ENCODE assay signal across 20 cellular contexts in the genomic region with DNA sequence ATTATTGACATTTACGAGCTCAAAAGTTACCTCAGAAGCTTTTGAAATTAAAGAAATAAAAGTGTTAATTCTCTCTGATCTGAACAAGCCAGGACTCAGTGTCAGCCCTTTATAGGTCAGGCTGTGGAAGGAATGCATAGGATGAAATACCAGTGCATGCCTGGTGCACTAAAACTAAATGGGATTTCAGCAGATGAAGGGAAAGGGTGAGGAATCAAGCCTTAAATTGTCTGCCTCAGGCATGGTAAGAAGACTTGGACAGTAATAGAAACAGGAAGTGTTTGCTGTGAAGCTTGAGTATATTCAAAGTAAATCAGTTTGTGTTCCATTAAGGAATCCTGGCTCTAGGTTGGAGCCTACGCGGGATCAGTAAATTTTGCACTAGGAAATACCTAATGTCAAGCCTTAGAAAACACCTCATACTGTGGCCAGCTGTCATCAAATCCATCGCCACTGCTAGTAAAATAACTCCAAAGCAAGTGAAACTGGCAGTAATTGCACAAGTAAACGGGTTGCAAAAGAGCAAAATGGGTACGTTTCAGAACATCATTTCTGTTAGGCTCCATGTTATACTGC.
DNase-seq lines count a peak whose midpoint lies in the region; ATAC-seq and TF ChIP-seq lines count a peak whose summit lies in the region.
"Had no signal": no experiment of that assay in that cellular context is flagged by ENCODE, and none has a peak within 500 bp of the region (broad histone marks: within the 10 kb centered on the region; RNA-seq: fewer than 3 reads in every experiment).

No MANE protein-coding gene starts in this region.

- H3F3A ChIP-seq in SK-N-SH (replicated peaks; ENCODE audit: insufficient read depth), result no peaks in the 10 kb centered on the region
- no peaks in the 10 kb centered on the region for H3F3A ChIP-seq in smooth muscle cell (ENCODE audit: low read depth)

- no peak overlapping the region for H3K4me3 ChIP-seq in SK-N-SH (ENCODE audit: low read depth in 2 of 2, low read length in 1 of 2)
- H3K4me3 ChIP-seq in smooth muscle cell, result no peak overlapping the region
- H3K4me3 ChIP-seq: body of pancreas, skin epidermis had no signal

- H3K4me2 ChIP-seq in SK-N-SH (no peak overlapping the region), smooth muscle cell (peak overlapping the region; percentile 33)

- H3K79me2 ChIP-seq in SK-N-SH (ENCODE audit: insufficient read depth) (peaks cover 31% of the 10 kb centered on the region), smooth muscle cell (ENCODE audit: low read depth) (no peaks in the 10 kb centered on the region)

- H3K9me3 ChIP-seq in SK-N-SH, result no peaks in the 10 kb centered on the region
- no peaks in the 10 kb centered on the region for H3K9me3 ChIP-seq in smooth muscle cell (replicated peaks; ENCODE audit: low read depth)
- H3K9me3 ChIP-seq: body of pancreas had no signal

- H4K20me1 ChIP-seq in SK-N-SH (ENCODE audit: insufficient read depth) (no peaks in the 10 kb centered on the region), smooth muscle cell (ENCODE audit: low read depth) (no peaks in the 10 kb centered on the region)

- DNase-seq in SK-N-SH, result no peak
- DNase-seq in MV-4-11 (lab: John Stamatoyannopoulos, UW), result peak; percentile 51
- DNase-seq in foreskin melanocyte, result peak; percentile 24
- DNase-seq in smooth muscle cell (lab: John Stamatoyannopoulos, UW; ENCODE audit: unreplicated experiment), result no peak
- no peak for DNase-seq in stimulated activated naive CD4-positive, alpha-beta T cell (lab: John Stamatoyannopoulos, UW)
- DNase-seq in posterior cingulate gyrus, result no peak
- DNase-seq: activated CD4-positive, alpha-beta T cell treated with anti-CD3 and anti-CD28 coated beads, Interleukin-2, amount 50 U/mL, for 48 hours; activated CD4-positive, CD25-positive, alpha-beta regulatory T cell; activated CD8-positive, alpha-beta memory T cell treated with anti-CD3 and anti-CD28 coated beads, Interleukin-2, amount 50 U/mL, for 48 hours; body of pancreas; effector memory CD4-positive, alpha-beta T cell; kidney glomerular epithelial cell; NCI-H1417 treated with DMSO at 0.1 percent for 48 hours; NCI-H510A; stimulated activated naive CD4-positive, alpha-beta T cell treated with Interleukin-2 at 50 U/mL for 16 hours; T-helper 9 cell had no signal

- TF ChIP-seq EP300 in SK-N-SH (IDR thresholded peaks at IDR 0.05; ENCODE audit: borderline replicate concordance in 1 of 2, low read depth in 1 of 2, low read length in 1 of 2), result no peak

- intact Hi-C loops in posterior cingulate gyrus (cut with DNase I), result no loop called here

- H2AFZ ChIP-seq in SK-N-SH (ENCODE audit: low read depth) (no peak overlapping the region), smooth muscle cell (ENCODE audit: low read depth) (peak overlapping the region; percentile 78)

- H3K27ac ChIP-seq in SK-N-SH (ENCODE audit: low read depth in 2 of 2, low read length in 1 of 2) (no peak overlapping the region), smooth muscle cell (ENCODE audit: low read depth) (no peak overlapping the region)
- H3K27ac ChIP-seq: body of pancreas, skin epidermis had no signal

- TF ChIP-seq RAD21 in SK-N-SH (IDR thresholded peaks at IDR 0.05; ENCODE audit: low read length), result no peak

- CTCF ChIA-PET in SK-N-SH (lab: Yijun Ruan, JAX), result interaction anchor here (0.9 to 1.0 kb wide), 4 partner anchors 11 to 56 kb away, joined by 3 to 4 read pairs (median 3); no protein-coding TSS in a partner anchor

- no peaks in the 10 kb centered on the region for H3K36me3 ChIP-seq in SK-N-SH (replicated peaks in 1 of 2; ENCODE audit: control insufficient read depth in 1 of 2, insufficient read depth in 2 of 2, low read length in 1 of 2)
- H3K36me3 ChIP-seq in smooth muscle cell (ENCODE audit: low read depth), result no peaks in the 10 kb centered on the region

- POLR2A ChIA-PET in SK-N-SH (lab: Yijun Ruan, JAX), result no interaction called here

- ATAC-seq in SK-N-SH treated with all-trans-retinoic acid at 6 μM for 48 hours (peak; percentile 22; the same call in 1 of the 3 replicates), HG03520 (IDR thresholded peaks at IDR 0.05; ENCODE audit: unreplicated experiment) (no peak)
- ATAC-seq: natural killer cell treated with Interleukin-12 subunit alpha and Interleukin-12 subunit beta and Interleukin-15 and Interleukin-18, amount 100 ng/mL, for 72 hours had no signal

- no peaks in the 10 kb centered on the region for H3K9me2 ChIP-seq in SK-N-SH

- TF ChIP-seq CTCF in SK-N-SH (IDR thresholded peaks at IDR 0.05), result no peak
- no peak for TF ChIP-seq CTCF in smooth muscle cell (IDR thresholded peaks at IDR 0.05; ENCODE audit: borderline replicate concordance, insufficient read depth, poor library complexity, severe bottlenecking)

- H3K27me3 ChIP-seq in SK-N-SH (ENCODE audit: insufficient read depth), result no peaks in the 10 kb centered on the region
- H3K27me3 ChIP-seq in smooth muscle cell (ENCODE audit: low read depth), result no peaks in the 10 kb centered on the region
- H3K27me3 ChIP-seq: body of pancreas had no signal

- H3K9ac ChIP-seq in SK-N-SH, result no peak overlapping the region
- no peak overlapping the region for H3K9ac ChIP-seq in smooth muscle cell (ENCODE audit: low read depth)

- 83% methylated on average over 6 of the region's 6 CpGs for WGBS in SK-N-SH (ENCODE audit: low lambda C conversion rate)
- 65% methylated on average over 6 of the region's 6 CpGs for WGBS in smooth muscle cell (ENCODE audit: low lambda C conversion rate)

- H3K4me1 ChIP-seq in SK-N-SH (ENCODE audit: control insufficient read depth in 1 of 2, insufficient read depth in 2 of 2, low read depth in 1 of 2, low read length in 1 of 2) (no peaks in the 10 kb centered on the region; a peak in 1 of 4 replicates), smooth muscle cell (ENCODE audit: low read depth) (peaks cover 8% of the 10 kb centered on the region)
- H3K4me1 ChIP-seq: body of pancreas had no signal

TF ChIP-seq in SK-N-SH treated with all-trans-retinoic acid at 6 μM for 48 hours, 23 proteins besides CTCF, POLR2A, EP300 and RAD21:
- TF ChIP-seq ZNF565 (CRISPR knock-in tag; conservative IDR thresholded peaks at IDR 0.05; ENCODE audit: low read depth), result no peak
- no peak for TF ChIP-seq TCF4 (CRISPR knock-in tag; IDR thresholded peaks at IDR 0.05; ENCODE audit: borderline replicate concordance)
- TF ChIP-seq, protein P1, sequence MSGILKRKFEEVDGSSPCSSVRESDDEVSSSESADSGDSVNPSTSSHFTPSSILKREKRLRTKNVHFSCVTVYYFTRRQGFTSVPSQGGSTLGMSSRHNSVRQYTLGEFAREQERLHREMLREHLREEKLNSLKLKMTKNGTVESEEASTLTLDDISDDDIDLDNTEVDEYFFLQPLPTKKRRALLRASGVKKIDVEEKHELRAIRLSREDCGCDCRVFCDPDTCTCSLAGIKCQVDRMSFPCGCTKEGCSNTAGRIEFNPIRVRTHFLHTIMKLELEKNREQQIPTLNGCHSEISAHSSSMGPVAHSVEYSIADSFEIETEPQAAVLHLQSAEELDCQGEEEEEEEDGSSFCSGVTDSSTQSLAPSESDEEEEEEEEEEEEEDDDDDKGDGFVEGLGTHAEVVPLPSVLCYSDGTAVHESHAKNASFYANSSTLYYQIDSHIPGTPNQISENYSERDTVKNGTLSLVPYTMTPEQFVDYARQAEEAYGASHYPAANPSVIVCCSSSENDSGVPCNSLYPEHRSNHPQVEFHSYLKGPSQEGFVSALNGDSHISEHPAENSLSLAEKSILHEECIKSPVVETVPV (CRISPR knock-in tag; IDR thresholded peaks at IDR 0.05), result no peak
- TF ChIP-seq SNAI2 (CRISPR knock-in tag; IDR thresholded peaks at IDR 0.05), result no peak
- no peak for TF ChIP-seq BACH2 (CRISPR knock-in tag; IDR thresholded peaks at IDR 0.05; ENCODE audit: borderline replicate concordance)
- TF ChIP-seq TOX (CRISPR knock-in tag; IDR thresholded peaks at IDR 0.05; ENCODE audit: borderline replicate concordance), result no peak
- TF ChIP-seq ZC3H10 (CRISPR knock-in tag; IDR thresholded peaks at IDR 0.05), result no peak
- no peak for TF ChIP-seq CSDC2 (CRISPR knock-in tag; IDR thresholded peaks at IDR 0.05)
- no peak for TF ChIP-seq ZFP30 (CRISPR knock-in tag; IDR thresholded peaks at IDR 0.05)

TF ChIP-seq in SK-N-SH, 30 proteins besides CTCF, POLR2A, EP300 and RAD21 (continues in another document):
- TF ChIP-seq FOSL2 (IDR thresholded peaks at IDR 0.05; ENCODE audit: borderline replicate concordance, low read depth) (no peak), PBX3 (IDR thresholded peaks at IDR 0.05) (no peak), RFX5 (IDR thresholded peaks at IDR 0.05; ENCODE audit: low read length) (no peak), TCF12 (IDR thresholded peaks at IDR 0.05) (no peak), MXI1 (IDR thresholded peaks at IDR 0.05; ENCODE audit: low read depth, low read length) (no peak), RXRA (IDR thresholded peaks at IDR 0.05; ENCODE audit: borderline replicate concordance, low read depth) (no peak), SMC3 (IDR thresholded peaks at IDR 0.05; ENCODE audit: low read depth, low read length) (no peak), TEAD4 (IDR thresholded peaks at IDR 0.05; ENCODE audit: borderline replicate concordance, insufficient read depth) (no peak), JUND (IDR thresholded peaks at IDR 0.05) (no peak), MAX (IDR thresholded peaks at IDR 0.05; ENCODE audit: low read depth) (no peak), NRF1 (IDR thresholded peaks at IDR 0.05; ENCODE audit: low read depth, low read length) (no peak)
- TF ChIP-seq, protein P2, sequence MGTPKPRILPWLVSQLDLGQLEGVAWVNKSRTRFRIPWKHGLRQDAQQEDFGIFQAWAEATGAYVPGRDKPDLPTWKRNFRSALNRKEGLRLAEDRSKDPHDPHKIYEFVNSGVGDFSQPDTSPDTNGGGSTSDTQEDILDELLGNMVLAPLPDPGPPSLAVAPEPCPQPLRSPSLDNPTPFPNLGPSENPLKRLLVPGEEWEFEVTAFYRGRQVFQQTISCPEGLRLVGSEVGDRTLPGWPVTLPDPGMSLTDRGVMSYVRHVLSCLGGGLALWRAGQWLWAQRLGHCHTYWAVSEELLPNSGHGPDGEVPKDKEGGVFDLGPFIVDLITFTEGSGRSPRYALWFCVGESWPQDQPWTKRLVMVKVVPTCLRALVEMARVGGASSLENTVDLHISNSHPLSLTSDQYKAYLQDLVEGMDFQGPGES (IDR thresholded peaks at IDR 0.05; ENCODE audit: low read depth, low read length), result no peak

Comparison
In these comparisons a context has a peak if more than half of its experiments do, and no peak if none do; other contexts are left out.
1. DNase-seq: peak in MV-4-11 (single experiment) and foreskin melanocyte (single experiment); none in SK-N-SH (single experiment), smooth muscle cell (single experiment), stimulated activated naive CD4-positive, alpha-beta T cell (0 of 6) and posterior cingulate gyrus (0 of 10).